Comparison of ENCODE assay signal across 21 cellular contexts in genomic region chr3:182436547-182436946, GRCh38.
DNase-seq lines count a peak whose midpoint lies in the region; ATAC-seq and TF ChIP-seq lines count a peak whose summit lies in the region.
"Had no signal": no experiment of that assay in that cellular context is flagged by ENCODE, and none has a peak within 500 bp of the region (broad histone marks: within the 10 kb centered on the region; RNA-seq: fewer than 3 reads in every experiment).

No MANE protein-coding gene starts in this region.

- TF ChIP-seq EP300 in stomach (IDR thresholded peaks at IDR 0.05), result no peak

- peaks cover 5% of the 10 kb centered on the region for H3K4me1 Mint-ChIP-seq in type B pancreatic cell (ENCODE audit: unreplicated experiment)
- H3K4me1 Mint-ChIP-seq: activated naive CD8-positive, alpha-beta T cell treated with anti-CD3 and anti-CD28 coated beads, Interleukin-2, amount 10 ng/mL, durations not matched to agents 7 days and 5 days; neural crest cell; T-cell had no signal

- H3K4me3 Mint-ChIP-seq in type B pancreatic cell, result no peak overlapping the region
- H3K4me3 Mint-ChIP-seq: activated naive CD8-positive, alpha-beta T cell treated with anti-CD3 and anti-CD28 coated beads, Interleukin-2, amount 10 ng/mL, durations not matched to agents 7 days and 5 days; brain; CD4-positive, alpha-beta T cell; neural crest cell; T-cell had no signal

- H3K4me3 ChIP-seq in stomach, result no peak overlapping the region
- H3K4me3 ChIP-seq: heart right ventricle, left ventricle myocardium inferior, psoas muscle had no signal

- no peak for TF ChIP-seq POLR2A in stomach (IDR thresholded peaks at IDR 0.05)

- peaks cover 4% of the 10 kb centered on the region for H3K9me3 Mint-ChIP-seq in type B pancreatic cell
- H3K9me3 Mint-ChIP-seq: activated naive CD8-positive, alpha-beta T cell treated with anti-CD3 and anti-CD28 coated beads, Interleukin-2, amount 10 ng/mL, durations not matched to agents 7 days and 5 days; activated T-helper 2 cell treated with anti-CD3 and anti-CD28 coated beads, Interferon-gamma antibody, Interleukin-2, Interleukin-4, amounts not matched to agents 10 μg/mL and 5 μg/mL and 100 μg/mL, durations not matched to agents 14 hours and 24 hours and 36 hours; CD4-positive, alpha-beta T cell; neural crest cell; T-cell had no signal

- H3K4me1 ChIP-seq in stomach, result no peaks in the 10 kb centered on the region
- H3K4me1 ChIP-seq: heart right ventricle, left ventricle myocardium inferior, psoas muscle had no signal

- H3K36me3 Mint-ChIP-seq in type B pancreatic cell, result peaks cover 4% of the 10 kb centered on the region
- H3K36me3 Mint-ChIP-seq: activated naive CD8-positive, alpha-beta T cell treated with anti-CD3 and anti-CD28 coated beads, Interleukin-2, amount 10 ng/mL, durations not matched to agents 7 days and 5 days; brain; T-cell had no signal

- H3K36me3 ChIP-seq in stomach, result no peaks in the 10 kb centered on the region
- H3K36me3 ChIP-seq: heart right ventricle, left ventricle myocardium inferior had no signal

- H3K9me3 ChIP-seq in stomach, result no peaks in the 10 kb centered on the region
- H3K9me3 ChIP-seq: heart right ventricle, left ventricle myocardium inferior, psoas muscle had no signal

- H3K27ac Mint-ChIP-seq in type B pancreatic cell, result no peak overlapping the region
- H3K27ac Mint-ChIP-seq: activated naive CD8-positive, alpha-beta T cell treated with anti-CD3 and anti-CD28 coated beads, Interleukin-2, amount 10 ng/mL, durations not matched to agents 7 days and 5 days; activated T-helper 2 cell treated with anti-CD3 and anti-CD28 coated beads, Interferon-gamma antibody, Interleukin-2, Interleukin-4, amounts not matched to agents 10 μg/mL and 5 μg/mL and 100 μg/mL, durations not matched to agents 14 hours and 24 hours and 36 hours; brain; CD4-positive, alpha-beta T cell; T-cell had no signal

- H3K27me3 ChIP-seq in stomach, result no peaks in the 10 kb centered on the region
- H3K27me3 ChIP-seq: heart right ventricle had no signal

- DNase-seq in DMS53 treated with DMSO at 0.1 percent for 48 hours (lab: John Stamatoyannopoulos, UW; ENCODE audit: unreplicated experiment), result peak; percentile 94
- DNase-seq in NCI-H146 (lab: John Stamatoyannopoulos, UW), result peak; percentile 99
- DNase-seq in NCI-H2227 (lab: John Stamatoyannopoulos, UW; ENCODE audit: unreplicated experiment), result peak; percentile 80
- DNase-seq in SHP77 (lab: John Stamatoyannopoulos, UW), result peak; percentile 79 to 83
- DNase-seq in stomach, result no peak
- DNase-seq in stimulated activated CD4-positive, alpha-beta T cell treated with anti-CD3 and anti-CD28 coated beads, Interleukin-4, amount 100 ng/mL, for 1 hour, result no peak
- no peak for DNase-seq in type B pancreatic cell (ENCODE audit: extremely low spot score, unreplicated experiment)
- DNase-seq: activated CD4-positive, alpha-beta T cell treated with anti-CD3 and anti-CD28 coated beads for 48 hours; activated naive CD8-positive, alpha-beta T cell treated with anti-CD3 and anti-CD28 coated beads, Interleukin-2, amount 10 ng/mL, durations not matched to agents 7 days and 5 days; CD4-positive, alpha-beta T cell; heart right ventricle; KG1; left ventricle myocardium inferior; psoas muscle; stimulated activated CD8-positive, alpha-beta memory T cell treated with anti-CD3 and anti-CD28 coated beads, Interleukin-4, amount 100 ng/mL, for 48 hours; substantia nigra; T-cell had no signal

- H3K27ac ChIP-seq in stomach, result no peak overlapping the region
- H3K27ac ChIP-seq: heart right ventricle, left ventricle myocardium inferior, psoas muscle had no signal

- no peak for ATAC-seq in GM19395 (IDR thresholded peaks at IDR 0.05; ENCODE audit: unreplicated experiment)
- ATAC-seq: heart right ventricle, psoas muscle, T-cell had no signal

- WGBS in stomach, 5 donors, result 75 to 78% (median 75%) methylated on average over 6 of the region's 6 CpGs

- intact Hi-C loops in stomach (cut with DNase I; ENCODE audit: low total_unique reads), result no loop called here

- H3K27me3 Mint-ChIP-seq in type B pancreatic cell, result no peaks in the 10 kb centered on the region
- H3K27me3 Mint-ChIP-seq: activated naive CD8-positive, alpha-beta T cell treated with anti-CD3 and anti-CD28 coated beads, Interleukin-2, amount 10 ng/mL, durations not matched to agents 7 days and 5 days; CD4-positive, alpha-beta T cell; T-cell had no signal

- TF ChIP-seq CTCF in stomach (IDR thresholded peaks at IDR 0.05) (no peak), type B pancreatic cell (conservative IDR thresholded peaks at IDR 0.05) (no peak)

Comparison
In these comparisons a context has a peak if more than half of its experiments do, and no peak if none do; other contexts are left out.
1. DNase-seq: peak in DMS53 treated with DMSO at 0.1 percent for 48 hours (single experiment), NCI-H146 (single experiment), NCI-H2227 (single experiment) and SHP77 (2 of 2); none in stomach (single experiment), stimulated activated CD4-positive, alpha-beta T cell treated with anti-CD3 and anti-CD28 coated beads, Interleukin-4, amount 100 ng/mL, for 1 hour (single experiment) and type B pancreatic cell (single experiment).